ENCODE assay signal across 22 cellular contexts in the genomic region with DNA sequence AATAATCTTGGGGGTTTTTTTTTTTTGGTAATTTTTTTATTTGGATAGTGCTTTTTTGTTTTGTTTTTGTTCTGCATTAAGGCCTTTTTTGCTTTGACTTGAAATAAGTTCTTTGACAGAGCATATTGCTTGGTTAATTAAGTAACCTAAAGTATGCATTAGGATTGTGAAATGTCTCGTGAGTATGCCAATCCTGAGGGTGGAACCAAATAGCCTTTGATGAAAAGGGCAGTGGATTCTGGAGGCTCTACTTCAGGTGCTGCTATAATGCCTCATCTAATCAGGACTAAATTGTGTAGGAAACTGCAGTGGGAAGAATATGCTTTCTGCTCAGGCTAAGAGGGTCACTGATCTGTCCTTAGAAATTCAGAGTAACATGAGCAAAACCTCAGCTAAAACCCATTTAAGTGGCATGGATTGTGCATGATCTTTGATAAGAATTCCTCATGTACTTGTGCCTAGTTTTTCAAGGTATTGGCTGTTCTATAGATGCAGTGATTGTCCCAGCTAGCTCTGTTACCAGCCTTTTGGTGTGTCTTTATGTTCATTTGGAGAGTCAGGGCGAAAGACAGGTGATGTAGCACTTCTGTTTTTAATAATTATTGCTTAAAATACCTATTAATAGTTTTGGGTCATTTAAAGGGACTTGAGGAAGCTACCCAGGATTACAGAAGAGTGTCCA. TPM values are rescaled to one million over a fixed set of nuclear protein-coding genes. Genes with fewer than 3 reads are reported as not detected.
DNase-seq lines count a peak whose midpoint lies in the region; ATAC-seq and TF ChIP-seq lines count a peak whose summit lies in the region.
"Had no signal": no experiment of that assay in that cellular context is flagged by ENCODE, and none has a peak within 500 bp of the region (broad histone marks: within the 10 kb centered on the region; RNA-seq: fewer than 3 reads in every experiment).

No MANE protein-coding gene starts in this region.

- POLR2A ChIA-PET in activated CD8-positive, alpha-beta T cell treated with anti-CD3 and anti-CD28 coated beads for 36 hours (lab: Charles Lee): no interaction called here
- POLR2A ChIA-PET in activated CD8-positive, alpha-beta T cell treated with anti-CD3 and anti-CD28 coated beads, Interleukin-2, amount 10 ng/mL, durations not matched to agents 7 days and 5 days (lab: Charles Lee): interaction anchor here (1.5 kb wide), 1 partner anchor 11 kb away, joined by 3 read pairs; no protein-coding TSS in a partner anchor

- H3K27ac Mint-ChIP-seq in activated CD8-positive, alpha-beta T cell treated with anti-CD3 and anti-CD28 coated beads for 36 hours: peak overlapping the region; percentile 68
- no peak overlapping the region for H3K27ac Mint-ChIP-seq in activated CD8-positive, alpha-beta T cell treated with anti-CD3 and anti-CD28 coated beads, Interleukin-2, amount 10 ng/mL, durations not matched to agents 7 days and 5 days
- peak overlapping the region; percentile 39 for H3K27ac Mint-ChIP-seq in central memory CD8-positive, alpha-beta T cell (ENCODE audit: low read depth)

- peaks cover 57% of the 10 kb centered on the region for H3K36me3 ChIP-seq in Karpas-422 (ENCODE audit: insufficient read depth, low read length)
- H3K36me3 ChIP-seq in osteoblast (ENCODE audit: insufficient read depth, low read length): peaks cover 53% of the 10 kb centered on the region

- TF ChIP-seq POLR2A in lower leg skin (IDR thresholded peaks at IDR 0.05): no peak

- CTCF ChIA-PET in activated CD8-positive, alpha-beta T cell treated with anti-CD3 and anti-CD28 coated beads for 36 hours (lab: Charles Lee): interaction anchor here (0.6 to 1.1 kb wide), 3 partner anchors 11 to 100 kb away, joined by 3 to 4 read pairs (median 3); no protein-coding TSS in a partner anchor
- CTCF ChIA-PET in activated CD8-positive, alpha-beta T cell treated with anti-CD3 and anti-CD28 coated beads, Interleukin-2, amount 10 ng/mL, durations not matched to agents 7 days and 5 days (lab: Charles Lee): interaction anchor here (0.7 kb wide), 1 partner anchor 101 kb away, joined by 3 read pairs; no protein-coding TSS in a partner anchor

- no peak overlapping the region for H3K4me2 ChIP-seq in Karpas-422 (ENCODE audit: low read depth, low read length, poor library complexity, severe bottlenecking)
- no peak overlapping the region for H3K4me2 ChIP-seq in osteoblast (ENCODE audit: insufficient read depth, low read length)
- H3K4me2 ChIP-seq: hepatocyte had no signal

- ATAC-seq in activated CD8-positive, alpha-beta T cell treated with anti-CD3 and anti-CD28 coated beads for 36 hours: no peak
- ATAC-seq in activated CD8-positive, alpha-beta T cell treated with anti-CD3 and anti-CD28 coated beads, Interleukin-2, amount 10 ng/mL, durations not matched to agents 7 days and 5 days: no peak
- ATAC-seq in central memory CD8-positive, alpha-beta T cell (replicated peaks; ENCODE audit: extremely low read depth, poor library complexity, severe bottlenecking): no peak
- ATAC-seq: mucosa of descending colon had no signal

- peaks cover 49% of the 10 kb centered on the region for H3K36me3 Mint-ChIP-seq in activated CD8-positive, alpha-beta T cell treated with anti-CD3 and anti-CD28 coated beads for 36 hours (ENCODE audit: low read depth)
- peaks cover 46% of the 10 kb centered on the region for H3K36me3 Mint-ChIP-seq in activated CD8-positive, alpha-beta T cell treated with anti-CD3 and anti-CD28 coated beads, Interleukin-2, amount 10 ng/mL, durations not matched to agents 7 days and 5 days (ENCODE audit: low read depth)
- peaks cover 54% of the 10 kb centered on the region for H3K36me3 Mint-ChIP-seq in central memory CD8-positive, alpha-beta T cell (ENCODE audit: insufficient read depth)

- peaks cover 48% of the 10 kb centered on the region for H4K20me1 ChIP-seq in Karpas-422 (ENCODE audit: insufficient read depth, low read depth, low read length)
- H4K20me1 ChIP-seq in osteoblast (ENCODE audit: insufficient read depth, low read length): peaks cover 19% of the 10 kb centered on the region

- H3K4me1 Mint-ChIP-seq in activated CD8-positive, alpha-beta T cell treated with anti-CD3 and anti-CD28 coated beads for 36 hours (ENCODE audit: low read depth): peaks cover 52% of the 10 kb centered on the region
- H3K4me1 Mint-ChIP-seq in activated CD8-positive, alpha-beta T cell treated with anti-CD3 and anti-CD28 coated beads, Interleukin-2, amount 10 ng/mL, durations not matched to agents 7 days and 5 days (ENCODE audit: low read depth): no peaks in the 10 kb centered on the region
- peaks cover 31% of the 10 kb centered on the region for H3K4me1 Mint-ChIP-seq in central memory CD8-positive, alpha-beta T cell

- intact Hi-C loops in activated CD8-positive, alpha-beta T cell treated with anti-CD3 and anti-CD28 coated beads for 36 hours (cut with micrococcal nuclease): no loop called here
- intact Hi-C loops in lower leg skin (cut with DNase I; ENCODE audit: low total_unique reads): no loop called here

- H3K4me3 Mint-ChIP-seq in activated CD8-positive, alpha-beta T cell treated with anti-CD3 and anti-CD28 coated beads for 36 hours: no peak overlapping the region
- no peak overlapping the region for H3K4me3 Mint-ChIP-seq in activated CD8-positive, alpha-beta T cell treated with anti-CD3 and anti-CD28 coated beads, Interleukin-2, amount 10 ng/mL, durations not matched to agents 7 days and 5 days
- H3K4me3 Mint-ChIP-seq in central memory CD8-positive, alpha-beta T cell: no peak overlapping the region

- TF ChIP-seq CTCF in activated CD8-positive, alpha-beta T cell treated with anti-CD3 and anti-CD28 coated beads for 36 hours (IDR thresholded peaks at IDR 0.05): no peak
- no peak for TF ChIP-seq CTCF in osteoblast (IDR thresholded peaks at IDR 0.05; ENCODE audit: extremely low read depth, low read depth, low read length)
- TF ChIP-seq CTCF in lower leg skin (IDR thresholded peaks at IDR 0.05): no peak

- H3K9me3 ChIP-seq in Karpas-422 (ENCODE audit: low read length) (no peaks in the 10 kb centered on the region), osteoblast (ENCODE audit: low read depth, low read length) (no peaks in the 10 kb centered on the region)
- H3K9me3 ChIP-seq: adrenal gland, mucosa of descending colon had no signal

- no peak for DNase-seq in activated CD8-positive, alpha-beta T cell treated with anti-CD3 and anti-CD28 coated beads for 36 hours
- no peak for DNase-seq in activated CD8-positive, alpha-beta T cell treated with anti-CD3 and anti-CD28 coated beads, Interleukin-2, amount 10 ng/mL, durations not matched to agents 7 days and 5 days
- DNase-seq in Karpas-422: peak; percentile 64
- DNase-seq in central memory CD8-positive, alpha-beta T cell (ENCODE audit: low spot score in 2 of 2): no peak
- no peak for DNase-seq in osteoblast (ENCODE audit: insufficient read length, low spot score, missing footprints)
- DNase-seq in DMS 273 treated with DMSO at 0.1 percent for 48 hours (lab: John Stamatoyannopoulos, UW): no peak
- DNase-seq in NCI-H446 treated with DMSO at 0.1 percent for 48 hours (lab: John Stamatoyannopoulos, UW): no peak
- DNase-seq in lower leg skin (ENCODE audit: low spot score in 2 of 2): no peak
- DNase-seq: 8988T; activated CD4-positive, CD25-positive, alpha-beta regulatory T cell treated with anti-CD3 and anti-CD28 coated beads, Interleukin-2, amount 50 U/mL, for 72 hours; activated CD8-positive, alpha-beta memory T cell treated with anti-CD3 and anti-CD28 coated beads, Interleukin-2, amount 50 U/mL, for 48 hours; adrenal gland; C1 segment of cervical spinal cord; central memory CD4-positive, alpha-beta T cell; DMS79 treated with DMSO at 0.1 percent for 48 hours; Kasumi-1; mucosa of descending colon; NCI-H1436 treated with DMSO at 0.1 percent for 48 hours; NCI-H2227 treated with DMSO at 0.1 percent for 48 hours; SIG-M5; small intestine had no signal

- H3K9me2 ChIP-seq in Karpas-422 (replicated peaks; ENCODE audit: insufficient read depth, low read length): no peaks in the 10 kb centered on the region

- H3K4me3 ChIP-seq in Karpas-422 (ENCODE audit: low read length): no peak overlapping the region
- H3K4me3 ChIP-seq in osteoblast (ENCODE audit: insufficient read depth, low read length): no peak overlapping the region
- H3K4me3 ChIP-seq in lower leg skin (ENCODE audit: low read depth, poor library complexity, severe bottlenecking): no peak overlapping the region
- H3K4me3 ChIP-seq: adrenal gland, hepatocyte, mucosa of descending colon had no signal

- no peaks in the 10 kb centered on the region for H3K27me3 ChIP-seq in Karpas-422 (ENCODE audit: low read length)
- no peaks in the 10 kb centered on the region for H3K27me3 ChIP-seq in osteoblast (ENCODE audit: insufficient read depth, low read length)
- H3K27me3 ChIP-seq: adrenal gland, hepatocyte had no signal

- H3K9me3 Mint-ChIP-seq in activated CD8-positive, alpha-beta T cell treated with anti-CD3 and anti-CD28 coated beads for 36 hours: no peaks in the 10 kb centered on the region
- no peaks in the 10 kb centered on the region for H3K9me3 Mint-ChIP-seq in activated CD8-positive, alpha-beta T cell treated with anti-CD3 and anti-CD28 coated beads, Interleukin-2, amount 10 ng/mL, durations not matched to agents 7 days and 5 days (ENCODE audit: insufficient read depth)
- no peaks in the 10 kb centered on the region for H3K9me3 Mint-ChIP-seq in central memory CD8-positive, alpha-beta T cell

- no peak overlapping the region for H3K9ac ChIP-seq in Karpas-422 (ENCODE audit: low read length)

- no peaks in the 10 kb centered on the region for H3K27me3 Mint-ChIP-seq in activated CD8-positive, alpha-beta T cell treated with anti-CD3 and anti-CD28 coated beads for 36 hours
- H3K27me3 Mint-ChIP-seq in activated CD8-positive, alpha-beta T cell treated with anti-CD3 and anti-CD28 coated beads, Interleukin-2, amount 10 ng/mL, durations not matched to agents 7 days and 5 days (ENCODE audit: low read depth): no peaks in the 10 kb centered on the region
- H3K27me3 Mint-ChIP-seq in central memory CD8-positive, alpha-beta T cell: no peaks in the 10 kb centered on the region

- H2AFZ ChIP-seq in Karpas-422 (ENCODE audit: low read length) (no peak overlapping the region), osteoblast (ENCODE audit: low read length) (no peak overlapping the region)
- H2AFZ ChIP-seq: hepatocyte had no signal

- 57 to 66% methylated on average over 2 of the region's 2 CpGs for WGBS in lower leg skin, 2 donors

- H3K79me2 ChIP-seq in Karpas-422 (ENCODE audit: low read length) (peaks cover under 1% of the 10 kb centered on the region), osteoblast (ENCODE audit: insufficient read depth, low read length) (peaks cover 20% of the 10 kb centered on the region)

- H3K4me1 ChIP-seq in Karpas-422 (ENCODE audit: low read length): peaks cover 14% of the 10 kb centered on the region; the same call in 1 of the 2 replicates
- H3K4me1 ChIP-seq in osteoblast (ENCODE audit: insufficient read depth, low read length): peaks cover 40% of the 10 kb centered on the region

- H3K27ac ChIP-seq in Karpas-422 (ENCODE audit: low read length) (no peak overlapping the region), osteoblast (ENCODE audit: low read depth, low read length) (peak overlapping the region; percentile 32)
- H3K27ac ChIP-seq: adrenal gland, hepatocyte had no signal

RNA-seq across cellular contexts. Expression of a gene that starts 15.4 kb away (rescaled TPM):
- 100 to 1,000 TPM; 211 to 212 TPM for total RNA-seq in activated CD8-positive, alpha-beta T cell treated with anti-CD3 and anti-CD28 coated beads for 36 hours
- 100 to 1,000 TPM; 195 TPM for total RNA-seq in activated CD8-positive, alpha-beta T cell treated with anti-CD3 and anti-CD28 coated beads, Interleukin-2, amount 10 ng/mL, durations not matched to agents 7 days and 5 days
- total RNA-seq in Karpas-422 (2014; rRNA removed; shearing (Covaris generic); ENCODE audit: low replicate concordance): 772 and 806 TPM in 2 replicates
- total RNA-seq in osteoblast (154 and 166 TPM in 2 replicates), lower leg skin (100 to 1,000 TPM in 2 of 4 donors, 10 to 100 TPM in 2; 84.1 to 113 (median 103) TPM)
